In genomic region chr19:32674153-32674958, GRCh38 we compare ENCODE assay signal across 8 cellular contexts. TPM values are rescaled to one million over a fixed set of nuclear protein-coding genes. Genes with fewer than 3 reads are reported as not detected.
A peak's percentile ranks its signal among the peaks of the same experiment; 100 is the strongest.
DNase-seq lines count a peak whose midpoint lies in the region; ATAC-seq and TF ChIP-seq lines count a peak whose summit lies in the region.

No MANE protein-coding gene starts in this region.

- H3K4me1 ChIP-seq in DOHH2 (ENCODE audit: control insufficient read depth, low read length) = peaks cover 23% of the 10 kb centered on the region
- H3K4me1 ChIP-seq in thymus (ENCODE audit: control insufficient read depth, insufficient read depth, low read length) = peaks cover 24% of the 10 kb centered on the region

- H3K4me3 Mint-ChIP-seq in activated naive CD8-positive, alpha-beta T cell treated with anti-CD3 and anti-CD28 coated beads, Interleukin-2, amount 10 ng/mL, durations not matched to agents 7 days and 5 days = peak overlapping the region; percentile 93

- H3K36me3 ChIP-seq in DOHH2 (ENCODE audit: control insufficient read depth, low read length) (peaks cover 13% of the 10 kb centered on the region; the same call in 1 of the 2 replicates), thymus (ENCODE audit: control insufficient read depth, insufficient read depth) (no peaks in the 10 kb centered on the region)

- H3F3A ChIP-seq in DOHH2 (ENCODE audit: control insufficient read depth, insufficient read depth) = no peaks in the 10 kb centered on the region

- peaks cover 24% of the 10 kb centered on the region for H3K27me3 Mint-ChIP-seq in activated naive CD8-positive, alpha-beta T cell treated with anti-CD3 and anti-CD28 coated beads, Interleukin-2, amount 10 ng/mL, durations not matched to agents 7 days and 5 days

- H3K27ac ChIP-seq in DOHH2 (ENCODE audit: low read depth, low read length) = no peak overlapping the region; the same call in 1 of the 2 replicates
- peak overlapping the region; percentile 22 for H3K27ac ChIP-seq in thymus (ENCODE audit: low read depth)

- WGBS in thymus = 3% methylated on average over 71 of the region's 71 CpGs

- H3K36me3 Mint-ChIP-seq in activated naive CD8-positive, alpha-beta T cell treated with anti-CD3 and anti-CD28 coated beads, Interleukin-2, amount 10 ng/mL, durations not matched to agents 7 days and 5 days = peaks cover 4% of the 10 kb centered on the region

- POLR2A ChIA-PET in activated naive CD8-positive, alpha-beta T cell treated with anti-CD3 and anti-CD28 coated beads, Interleukin-2, amount 10 ng/mL, durations not matched to agents 7 days and 5 days (lab: Charles Lee) = interaction anchor here (0.5 to 1.5 kb wide), 7 partner anchors 17 to 1612 kb away, joined by 3 to 5 read pairs (median 4); partner anchors contain the start of genes DPY19L3, NUDT19 and PDCD5

- DNase-seq in activated naive CD8-positive, alpha-beta T cell treated with anti-CD3 and anti-CD28 coated beads, Interleukin-2, amount 10 ng/mL, durations not matched to agents 7 days and 5 days = no peak
- DNase-seq in kidney tubule cell (ENCODE audit: low spot score) (peak; percentile 17), mesenteric fat pad (ENCODE audit: low spot score) (no peak), DMS79 treated with DMSO at 0.1 percent for 48 hours (lab: John Stamatoyannopoulos, UW) (no peak)

- peak overlapping the region; percentile 91 for H3K4me3 ChIP-seq in DOHH2 (ENCODE audit: low read length)
- peak overlapping the region; percentile 77 for H3K4me3 ChIP-seq in thymus (ENCODE audit: low read length)

- peak overlapping the region; percentile 87 for H3K27ac Mint-ChIP-seq in activated naive CD8-positive, alpha-beta T cell treated with anti-CD3 and anti-CD28 coated beads, Interleukin-2, amount 10 ng/mL, durations not matched to agents 7 days and 5 days

- peaks cover 29% of the 10 kb centered on the region for H3K4me1 Mint-ChIP-seq in activated naive CD8-positive, alpha-beta T cell treated with anti-CD3 and anti-CD28 coated beads, Interleukin-2, amount 10 ng/mL, durations not matched to agents 7 days and 5 days

- H3K9me3 Mint-ChIP-seq in activated naive CD8-positive, alpha-beta T cell treated with anti-CD3 and anti-CD28 coated beads, Interleukin-2, amount 10 ng/mL, durations not matched to agents 7 days and 5 days = no peaks in the 10 kb centered on the region

- H3K27me3 ChIP-seq in DOHH2 (ENCODE audit: control insufficient read depth, low read length) (no peaks in the 10 kb centered on the region), thymus (ENCODE audit: control insufficient read depth, insufficient read depth) (peaks cover 34% of the 10 kb centered on the region)

- peaks cover 19% of the 10 kb centered on the region for H4K20me1 ChIP-seq in DOHH2 (ENCODE audit: control insufficient read depth, insufficient read depth, low read depth, low read length)

- TF ChIP-seq CTCF in DOHH2 (IDR thresholded peaks at IDR 0.05; ENCODE audit: low read depth, low read length, poor library complexity, severe bottlenecking) = no peak

- H3K9me2 ChIP-seq in DOHH2 (replicated peaks; ENCODE audit: control insufficient read depth, low read length) = no peaks in the 10 kb centered on the region

- peak overlapping the region; percentile 97 for H3K4me2 ChIP-seq in DOHH2 (ENCODE audit: low read length)

- peak; percentile 26 for ATAC-seq in HG03354 (IDR thresholded peaks at IDR 0.05; ENCODE audit: poor library complexity, severe bottlenecking, unreplicated experiment)
- ATAC-seq in activated naive CD8-positive, alpha-beta T cell treated with anti-CD3 and anti-CD28 coated beads, Interleukin-2, amount 10 ng/mL, durations not matched to agents 7 days and 5 days (ENCODE audit: low read depth) = no peak
- ATAC-seq in GM21526 (IDR thresholded peaks at IDR 0.05; ENCODE audit: low FRiP score, unreplicated experiment) = no peak

- H3K79me2 ChIP-seq in DOHH2 (ENCODE audit: control insufficient read depth, low read length) = peaks cover 54% of the 10 kb centered on the region

- H3K9me3 ChIP-seq in DOHH2 (ENCODE audit: control insufficient read depth, insufficient read depth, low read length) (no peaks in the 10 kb centered on the region), thymus (ENCODE audit: control insufficient read depth) (no peaks in the 10 kb centered on the region)

RNA-seq across cellular contexts. Expression of gene ANKRD27, which starts 0.6 kb away (rescaled TPM):
- total RNA-seq in activated naive CD8-positive, alpha-beta T cell treated with anti-CD3 and anti-CD28 coated beads, Interleukin-2, amount 10 ng/mL, durations not matched to agents 7 days and 5 days = 10 to 100 TPM; 43.4 to 48.8 TPM
- 19.1 TPM for polyA plus RNA-seq in thymus
- total RNA-seq in mesenteric fat pad = 34.3 TPM

RNA-seq across cellular contexts. Expression of gene RGS9BP, which starts 1.3 kb away (rescaled TPM):
- total RNA-seq in activated naive CD8-positive, alpha-beta T cell treated with anti-CD3 and anti-CD28 coated beads, Interleukin-2, amount 10 ng/mL, durations not matched to agents 7 days and 5 days = under 1 TPM; 0.47 to 0.79 TPM
- 0.11 TPM for polyA plus RNA-seq in thymus
- not detected for total RNA-seq in mesenteric fat pad

RNA-seq across cellular contexts. Expression of gene NUDT19, which starts 17.3 kb away (rescaled TPM):
- 10 to 100 TPM; 15.2 to 15.4 TPM for total RNA-seq in activated naive CD8-positive, alpha-beta T cell treated with anti-CD3 and anti-CD28 coated beads, Interleukin-2, amount 10 ng/mL, durations not matched to agents 7 days and 5 days
- polyA plus RNA-seq in thymus = 11.1 TPM
- total RNA-seq in mesenteric fat pad = 11.3 TPM

RNA-seq across cellular contexts. Expression of gene TDRD12, which starts 45.2 kb away (rescaled TPM):
- total RNA-seq in activated naive CD8-positive, alpha-beta T cell treated with anti-CD3 and anti-CD28 coated beads, Interleukin-2, amount 10 ng/mL, durations not matched to agents 7 days and 5 days = under 1 TPM; 0.26 to 0.42 TPM
- polyA plus RNA-seq in thymus = 0.48 TPM
- total RNA-seq in mesenteric fat pad = not detected
